ENCODE assay signal across 24 cellular contexts in the genomic region with DNA sequence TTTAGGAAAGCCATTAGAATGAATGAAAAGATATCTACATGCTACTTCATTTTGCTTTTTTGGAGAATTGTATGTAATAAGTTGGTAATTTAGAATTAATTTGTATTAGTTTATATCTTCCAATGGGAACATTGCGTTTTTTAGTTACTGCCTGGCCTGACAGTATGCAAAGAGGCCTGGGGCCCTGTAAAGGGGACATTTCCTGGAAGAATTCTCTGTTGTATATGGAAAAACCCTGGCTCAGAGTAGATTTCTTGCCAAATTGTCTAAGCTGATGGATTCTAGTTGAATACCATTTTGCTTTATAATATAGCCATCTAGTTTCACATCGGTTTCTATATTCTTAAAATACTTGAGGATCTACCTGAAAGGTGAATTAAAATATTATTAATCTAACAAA. TPM values are rescaled to one million over a fixed set of nuclear protein-coding genes. Genes with fewer than 3 reads are reported as not detected.
A peak's percentile ranks its signal among the peaks of the same experiment; 100 is the strongest.
DNase-seq lines count a peak whose midpoint lies in the region; ATAC-seq and TF ChIP-seq lines count a peak whose summit lies in the region.
"Had no signal": no experiment of that assay in that cellular context is flagged by ENCODE, and none has a peak within 500 bp of the region (broad histone marks: within the 10 kb centered on the region; RNA-seq: fewer than 3 reads in every experiment).

No MANE protein-coding gene starts in this region.

- H3K9ac ChIP-seq in SK-N-SH, result no peak overlapping the region
- H3K9ac ChIP-seq in iPS-18a (ENCODE audit: low read length), result no peak overlapping the region
- no peak overlapping the region for H3K9ac ChIP-seq in neuronal stem cell (ENCODE audit: low read depth, low read length, poor library complexity)

- WGBS in SK-N-SH (ENCODE audit: low lambda C conversion rate), result 26% methylated on average over 2 of the region's 2 CpGs
- WGBS in neuronal stem cell (ENCODE audit: extremely low coverage in 2 of 2, insufficient read length in 2 of 2, insufficient replicate concordance in 1 of 2), 2 donors, result no CpG with 5 or more reads among the region's 2 CpGs

- ATAC-seq in SK-N-SH treated with all-trans-retinoic acid at 6 μM for 48 hours, result no peak
- ATAC-seq: activated CD8-positive, alpha-beta T cell treated with anti-CD3 and anti-CD28 coated beads, Interleukin-2, amount 10 ng/mL, durations not matched to agents 7 days and 5 days; activated naive CD4-positive, alpha-beta T cell treated with anti-CD3 and anti-CD28 coated beads, Interleukin-2, amount 50 U/mL, for 72 hours; naive thymus-derived CD8-positive, alpha-beta T cell had no signal

- H3K4me1 ChIP-seq in SK-N-SH (ENCODE audit: control insufficient read depth in 1 of 2, insufficient read depth in 2 of 2, low read depth in 1 of 2, low read length in 1 of 2), result peaks cover 15 to 23% of the 10 kb centered on the region in 2 experiments; a peak in 3 of 4 replicates
- peaks cover 8% of the 10 kb centered on the region for H3K4me1 ChIP-seq in iPS-18a (ENCODE audit: control insufficient read depth, low read depth, low read length)
- H3K4me1 ChIP-seq in neuronal stem cell (ENCODE audit: control insufficient read depth in 2 of 2, insufficient read depth in 1 of 2, low read depth in 1 of 2, low read length in 2 of 2), result peaks cover 0 to 27% of the 10 kb centered on the region in 2 donors

- no peak overlapping the region for H2AK5ac ChIP-seq in neuronal stem cell (ENCODE audit: low read depth, low read length)

- no peak overlapping the region for H3K27ac Mint-ChIP-seq in chondrocyte (ENCODE audit: unreplicated experiment)
- H3K27ac Mint-ChIP-seq in activated CD4-positive, alpha-beta memory T cell treated with anti-CD3 and anti-CD28 coated beads, Interleukin-2, amount 10 ng/mL, durations not matched to agents 7 days and 5 days, result no peak overlapping the region
- H3K27ac Mint-ChIP-seq: activated CD8-positive, alpha-beta T cell treated with anti-CD3 and anti-CD28 coated beads, Interleukin-2, amount 10 ng/mL, durations not matched to agents 7 days and 5 days; activated naive CD4-positive, alpha-beta T cell treated with anti-CD3 and anti-CD28 coated beads, Interleukin-2, amount 50 U/mL, for 72 hours; B cell; stimulated activated naive CD8-positive, alpha-beta T cell treated with anti-CD3 and anti-CD28 coated beads, Interleukin-15, Interleukin-2, amounts not matched to agents 100 ng/mL and 50 ng/mL, for 24 hours had no signal

- H3F3A ChIP-seq in SK-N-SH (replicated peaks; ENCODE audit: insufficient read depth), result peaks cover 9% of the 10 kb centered on the region

- H3K79me1 ChIP-seq in neuronal stem cell (ENCODE audit: low read depth, low read length), result no peaks in the 10 kb centered on the region

- TF ChIP-seq EP300 in SK-N-SH (IDR thresholded peaks at IDR 0.05; ENCODE audit: borderline replicate concordance in 1 of 2, low read depth in 1 of 2, low read length in 1 of 2), result no peak

- no peak overlapping the region for H3K18ac ChIP-seq in neuronal stem cell (ENCODE audit: low read length)

- H3K27ac ChIP-seq in SK-N-SH (ENCODE audit: low read depth in 2 of 2, low read length in 1 of 2), result peak overlapping the region; percentile 7 to 83; a peak in 2 of 4 replicates
- H3K27ac ChIP-seq in iPS-18a (ENCODE audit: low read length), result no peak overlapping the region
- H3K27ac ChIP-seq in neuronal stem cell (replicated peaks; ENCODE audit: low read length), result no peak overlapping the region
- H3K27ac ChIP-seq: 22Rv1 had no signal

- no peak for TF ChIP-seq RAD21 in SK-N-SH (IDR thresholded peaks at IDR 0.05; ENCODE audit: low read length)

- no peak overlapping the region for H3K4me2 ChIP-seq in SK-N-SH
- H3K4me2 ChIP-seq in neuronal stem cell (ENCODE audit: insufficient read depth, low read length, poor library complexity, severe bottlenecking), result no peak overlapping the region

- peaks cover 43% of the 10 kb centered on the region for H3K4me1 Mint-ChIP-seq in chondrocyte (ENCODE audit: low read depth)
- H3K4me1 Mint-ChIP-seq in activated CD4-positive, alpha-beta memory T cell treated with anti-CD3 and anti-CD28 coated beads, Interleukin-2, amount 10 ng/mL, durations not matched to agents 7 days and 5 days, result peaks cover 30% of the 10 kb centered on the region

- peaks cover 16% of the 10 kb centered on the region for H4K20me1 ChIP-seq in SK-N-SH (ENCODE audit: insufficient read depth)

- no peak overlapping the region for H2BK120ac ChIP-seq in neuronal stem cell (ENCODE audit: low read depth, low read length)

- H3K14ac ChIP-seq in neuronal stem cell (ENCODE audit: low read length), result no peak overlapping the region

- H2BK15ac ChIP-seq in neuronal stem cell (ENCODE audit: low read length), result no peak overlapping the region

- H3K36me3 ChIP-seq in SK-N-SH (replicated peaks in 1 of 2; ENCODE audit: control insufficient read depth in 1 of 2, insufficient read depth in 2 of 2, low read length in 1 of 2) (peaks cover 0 to 6% of the 10 kb centered on the region in 2 experiments), iPS-18a (ENCODE audit: control insufficient read depth, low read depth, low read length) (no peaks in the 10 kb centered on the region), neuronal stem cell (replicated peaks in 1 of 2; ENCODE audit: control insufficient read depth in 2 of 2, insufficient read depth in 2 of 2, low read length in 2 of 2) (peaks cover 0 to 5% of the 10 kb centered on the region in 2 donors)

- DNase-seq in SK-N-SH (peak; percentile 31), choroid plexus epithelial cell (ENCODE audit: low read depth) (peak; percentile 56), COLO668 (lab: John Stamatoyannopoulos, UW; ENCODE audit: unreplicated experiment) (no peak), neuronal stem cell (ENCODE audit: low spot score) (no peak), chondrocyte (ENCODE audit: low spot score) (no peak)
- no peak for DNase-seq in activated CD4-positive, alpha-beta memory T cell treated with anti-CD3 and anti-CD28 coated beads, Interleukin-2, amount 10 ng/mL, durations not matched to agents 7 days and 5 days
- DNase-seq: activated CD4-positive, CD25-positive, alpha-beta regulatory T cell; activated CD8-positive, alpha-beta T cell treated with anti-CD3 and anti-CD28 coated beads, Interleukin-2, amount 10 ng/mL, durations not matched to agents 7 days and 5 days; activated T-cell treated with anti-CD3 and anti-CD28 coated beads, Interleukin-2, amount 50 U/mL, for 48 hours; effector CD4-positive, alpha-beta T cell; EL; mammary epithelial cell; naive thymus-derived CD8-positive, alpha-beta T cell; NCI-H1105 treated with DMSO at 0.1 percent for 48 hours; NCI-H524; SHP77 treated with DMSO at 0.1 percent for 48 hours; stimulated activated CD4-positive, alpha-beta T cell treated with anti-CD3 and anti-CD28 coated beads, Interleukin-2, amount 100 ng/mL, for 48 hours; trophoblast cell had no signal

- H4K8ac ChIP-seq in neuronal stem cell (ENCODE audit: low read depth, low read length), result no peak overlapping the region

- H2BK12ac ChIP-seq in neuronal stem cell (ENCODE audit: low read length), result no peak overlapping the region

- TF ChIP-seq CTCF in SK-N-SH (IDR thresholded peaks at IDR 0.05) (no peak), choroid plexus epithelial cell (conservative IDR thresholded peaks at IDR 0.05; ENCODE audit: low read depth, low read length) (no peak), chondrocyte (IDR thresholded peaks at IDR 0.05) (no peak)

- no peak overlapping the region for H2BK5ac ChIP-seq in neuronal stem cell (ENCODE audit: low read length)

- H3K79me2 ChIP-seq in SK-N-SH (ENCODE audit: insufficient read depth), result peaks cover 94% of the 10 kb centered on the region

- H3K23ac ChIP-seq in neuronal stem cell (ENCODE audit: low read depth, low read length, poor library complexity), result no peak overlapping the region

- H3K4me3 ChIP-seq in SK-N-SH (ENCODE audit: low read depth in 2 of 2, low read length in 1 of 2) (no peak overlapping the region), choroid plexus epithelial cell (ENCODE audit: low read depth, low read length) (no peak overlapping the region), iPS-18a (ENCODE audit: low read length) (peak overlapping the region; percentile 17), neuronal stem cell (ENCODE audit: low read length in 2 of 2) (peak overlapping the region in 1 of 2 donors; percentile 26)

- H3K4me3 Mint-ChIP-seq in chondrocyte (ENCODE audit: unreplicated experiment), result no peak overlapping the region
- H3K4me3 Mint-ChIP-seq in activated CD4-positive, alpha-beta memory T cell treated with anti-CD3 and anti-CD28 coated beads, Interleukin-2, amount 10 ng/mL, durations not matched to agents 7 days and 5 days, result no peak overlapping the region
- H3K4me3 Mint-ChIP-seq: activated CD8-positive, alpha-beta T cell treated with anti-CD3 and anti-CD28 coated beads, Interleukin-2, amount 10 ng/mL, durations not matched to agents 7 days and 5 days; B cell; naive thymus-derived CD8-positive, alpha-beta T cell; stimulated activated naive CD8-positive, alpha-beta T cell treated with anti-CD3 and anti-CD28 coated beads, Interleukin-15, Interleukin-2, amounts not matched to agents 100 ng/mL and 50 ng/mL, for 24 hours had no signal

- no peak overlapping the region for H2AFZ ChIP-seq in SK-N-SH (ENCODE audit: low read depth)
- no peak overlapping the region for H2AFZ ChIP-seq in neuronal stem cell (ENCODE audit: low read length)

- H4K91ac ChIP-seq in neuronal stem cell (ENCODE audit: low read depth, low read length, poor library complexity), result no peak overlapping the region

- no peaks in the 10 kb centered on the region for H3K27me3 Mint-ChIP-seq in chondrocyte (ENCODE audit: low read depth)
- no peaks in the 10 kb centered on the region for H3K27me3 Mint-ChIP-seq in activated CD4-positive, alpha-beta memory T cell treated with anti-CD3 and anti-CD28 coated beads, Interleukin-2, amount 10 ng/mL, durations not matched to agents 7 days and 5 days
- H3K27me3 Mint-ChIP-seq: B cell; naive thymus-derived CD8-positive, alpha-beta T cell; stimulated activated naive CD8-positive, alpha-beta T cell treated with anti-CD3 and anti-CD28 coated beads, Interleukin-15, Interleukin-2, amounts not matched to agents 100 ng/mL and 50 ng/mL, for 24 hours had no signal

- CTCF ChIA-PET in SK-N-SH (lab: Yijun Ruan, JAX), result no interaction called here
- CTCF ChIA-PET in activated CD4-positive, alpha-beta memory T cell treated with anti-CD3 and anti-CD28 coated beads, Interleukin-2, amount 10 ng/mL, durations not matched to agents 7 days and 5 days (lab: Charles Lee), result no interaction called here

- H3K4ac ChIP-seq in neuronal stem cell (ENCODE audit: low read length), result no peak overlapping the region

- POLR2A ChIA-PET in SK-N-SH (lab: Yijun Ruan, JAX), result no interaction called here
- POLR2A ChIA-PET in activated CD4-positive, alpha-beta memory T cell treated with anti-CD3 and anti-CD28 coated beads, Interleukin-2, amount 10 ng/mL, durations not matched to agents 7 days and 5 days (lab: Charles Lee), result no interaction called here

- H3K36me3 Mint-ChIP-seq in chondrocyte (ENCODE audit: low read depth), result no peaks in the 10 kb centered on the region
- no peaks in the 10 kb centered on the region for H3K36me3 Mint-ChIP-seq in activated CD4-positive, alpha-beta memory T cell treated with anti-CD3 and anti-CD28 coated beads, Interleukin-2, amount 10 ng/mL, durations not matched to agents 7 days and 5 days (ENCODE audit: low read depth)
- H3K36me3 Mint-ChIP-seq: naive thymus-derived CD8-positive, alpha-beta T cell had no signal

- H3K9me3 Mint-ChIP-seq in chondrocyte (ENCODE audit: low read depth), result no peaks in the 10 kb centered on the region
- H3K9me3 Mint-ChIP-seq in activated CD4-positive, alpha-beta memory T cell treated with anti-CD3 and anti-CD28 coated beads, Interleukin-2, amount 10 ng/mL, durations not matched to agents 7 days and 5 days, result no peaks in the 10 kb centered on the region
- H3K9me3 Mint-ChIP-seq: activated naive CD4-positive, alpha-beta T cell treated with anti-CD3 and anti-CD28 coated beads, Interleukin-2, amount 50 U/mL, for 72 hours; naive thymus-derived CD8-positive, alpha-beta T cell; stimulated activated naive CD8-positive, alpha-beta T cell treated with anti-CD3 and anti-CD28 coated beads, Interleukin-15, Interleukin-2, amounts not matched to agents 100 ng/mL and 50 ng/mL, for 24 hours had no signal

- H3K9me2 ChIP-seq in SK-N-SH, result no peaks in the 10 kb centered on the region

- H3K27me3 ChIP-seq in SK-N-SH (ENCODE audit: insufficient read depth), result no peaks in the 10 kb centered on the region
- no peaks in the 10 kb centered on the region for H3K27me3 ChIP-seq in iPS-18a (ENCODE audit: control insufficient read depth, insufficient read depth, low read length)
- no peaks in the 10 kb centered on the region for H3K27me3 ChIP-seq in neuronal stem cell (ENCODE audit: control insufficient read depth in 3 of 3, insufficient read depth in 3 of 3, low read depth in 1 of 3, low read length in 3 of 3)

- H3K9me3 ChIP-seq in SK-N-SH, result no peaks in the 10 kb centered on the region
- no peaks in the 10 kb centered on the region for H3K9me3 ChIP-seq in iPS-18a (ENCODE audit: control insufficient read depth, low read depth, low read length)
- H3K9me3 ChIP-seq in neuronal stem cell (replicated peaks in 1 of 2; ENCODE audit: control insufficient read depth in 2 of 2, insufficient read depth in 1 of 2, low read depth in 1 of 2, low read length in 2 of 2), result no peaks in the 10 kb centered on the region

RNA-seq across cellular contexts. Expression of gene AGO3, which starts 4.5 kb away (rescaled TPM):
- polyA plus RNA-seq in SK-N-SH (2012; rRNA removed), result 6.7 and 7.7 TPM in 2 replicates
- polyA plus RNA-seq in SK-N-SH (2012; cell fraction: cytosol; rRNA removed), result 6.9 and 7.4 TPM in 2 replicates
- 12.5 and 18.8 TPM in 2 replicates for polyA plus RNA-seq in SK-N-SH (2012; cell fraction: nucleus; rRNA removed)
- 7.3 TPM for polyA plus RNA-seq in neuronal stem cell (2013, experiment 1 of 2)
- polyA plus RNA-seq in neuronal stem cell (2013, experiment 2 of 2), result 7.8 TPM
- total RNA-seq in chondrocyte, result 26.0 to 34.5 TPM (median 26.1 TPM) in 3 replicates
- total RNA-seq in activated CD4-positive, alpha-beta memory T cell treated with anti-CD3 and anti-CD28 coated beads, Interleukin-2, amount 10 ng/mL, durations not matched to agents 7 days and 5 days, result 10 to 100 TPM; 22.2 to 22.8 TPM

RNA-seq across cellular contexts. Expression of gene AGO1, which starts 52.4 kb away (rescaled TPM):
- polyA plus RNA-seq in SK-N-SH (2012; rRNA removed), result 7.8 and 9.5 TPM in 2 replicates
- polyA plus RNA-seq in SK-N-SH (2012; cell fraction: cytosol; rRNA removed), result 4.7 and 7.4 TPM in 2 replicates
- polyA plus RNA-seq in SK-N-SH (2012; cell fraction: nucleus; rRNA removed), result 12.0 and 12.5 TPM in 2 replicates
- polyA plus RNA-seq in neuronal stem cell (2013, experiment 1 of 2), result 9.7 TPM
- 10.2 TPM for polyA plus RNA-seq in neuronal stem cell (2013, experiment 2 of 2)
- total RNA-seq in chondrocyte, result 23.5 to 35.8 TPM (median 24.6 TPM) in 3 replicates
- total RNA-seq in activated CD4-positive, alpha-beta memory T cell treated with anti-CD3 and anti-CD28 coated beads, Interleukin-2, amount 10 ng/mL, durations not matched to agents 7 days and 5 days, result 10 to 100 TPM; 20.8 to 21.0 TPM

Comparison
In these comparisons a context has a peak if more than half of its experiments do, and no peak if none do; other contexts are left out.
1. DNase-seq: peak in SK-N-SH (single experiment) and choroid plexus epithelial cell (single experiment); none in COLO668 (single experiment), neuronal stem cell (single experiment), chondrocyte (single experiment) and activated CD4-positive, alpha-beta memory T cell treated with anti-CD3 and anti-CD28 coated beads, Interleukin-2, amount 10 ng/mL, durations not matched to agents 7 days and 5 days (single experiment).
2. H3K27ac ChIP-seq: peak in SK-N-SH (2 of 2); none in iPS-18a (single experiment) and neuronal stem cell (single experiment).